In genomic region chr11:111911563-111912401, GRCh38 we compare ENCODE assay signal across 8 cellular contexts. TPM values are rescaled to one million over a fixed set of nuclear protein-coding genes. Genes with fewer than 3 reads are reported as not detected.
DNase-seq lines count a peak whose midpoint lies in the region; ATAC-seq and TF ChIP-seq lines count a peak whose summit lies in the region.

Gene CRYAB (minus strand): TSS chr11:111911770. CDS start chr11:111911724, 46 bp downstream.

- peak; percentile 81 to 98 for TF ChIP-seq EP300 in tibial nerve (IDR thresholded peaks at IDR 0.05)

- H3K9me3 Mint-ChIP-seq in activated T-helper 17 cell treated with anti-CD3 and anti-CD28 coated beads, Interleukin-2, amount 50 U/mL, for 72 hours: no peaks in the 10 kb centered on the region

- TF ChIP-seq POLR2A in tibial nerve (IDR thresholded peaks at IDR 0.05): peak; percentile 29 to 90

- H3K4me3 Mint-ChIP-seq in activated T-helper 17 cell treated with anti-CD3 and anti-CD28 coated beads, Interleukin-2, amount 50 U/mL, for 72 hours: no peak within 1 kb of the TSS

- H3K27me3 Mint-ChIP-seq in activated T-helper 17 cell treated with anti-CD3 and anti-CD28 coated beads, Interleukin-2, amount 50 U/mL, for 72 hours: peaks cover 42% of the 10 kb centered on the region

- no peaks in the 10 kb centered on the region for H3K27me3 ChIP-seq in lung (ENCODE audit: control insufficient read depth, insufficient read depth)
- no peaks in the 10 kb centered on the region for H3K27me3 ChIP-seq in tibial nerve

- DNase-seq in NCI-H460 (ENCODE audit: extremely low read depth, low read depth): peak; percentile 59
- peak; percentile 65 for DNase-seq in epidermal melanocyte (ENCODE audit: insufficient read length, low spot score)
- DNase-seq in lung (ENCODE audit: low spot score): peak; percentile 67
- DNase-seq in tibial nerve (ENCODE audit: low spot score in 2 of 2): peak; percentile 85 to 86

- peak; percentile 55 for ATAC-seq in lung (ENCODE audit: insufficient read depth, low FRiP score)
- no peak for ATAC-seq in GM21576 (IDR thresholded peaks at IDR 0.05; ENCODE audit: unreplicated experiment)
- no peak for ATAC-seq in activated T-helper 17 cell treated with anti-CD3 and anti-CD28 coated beads, Interleukin-2, amount 50 U/mL, for 72 hours (replicated peaks)
- no peak for ATAC-seq in HG02840 (IDR thresholded peaks at IDR 0.05; ENCODE audit: low FRiP score, unreplicated experiment)
- ATAC-seq in HG03025 (IDR thresholded peaks at IDR 0.05; ENCODE audit: low FRiP score, unreplicated experiment): no peak

- WGBS in lung, 2 donors: 51 to 58% methylated on average over 17 of the region's 17 CpGs
- WGBS in tibial nerve, 2 donors: 22 to 27% methylated on average over 17 of the region's 17 CpGs

- H3K36me3 ChIP-seq in lung (ENCODE audit: control insufficient read depth in 2 of 2, insufficient read depth in 2 of 2, low read length in 2 of 2) (peaks cover 0 to 6% of the 10 kb centered on the region in 2 donors), tibial nerve (peaks cover 0 to 34% (median 0%) of the 10 kb centered on the region in 3 donors)

- H3K27ac Mint-ChIP-seq in activated T-helper 17 cell treated with anti-CD3 and anti-CD28 coated beads, Interleukin-2, amount 50 U/mL, for 72 hours: no peak within 1 kb of the TSS

- H3K4me3 ChIP-seq in lung: peak within 1 kb of the TSS; percentile 41
- H3K4me3 ChIP-seq in tibial nerve: peak within 1 kb of the TSS; percentile 44 to 65 (median 57)

- TF ChIP-seq CTCF in lung (IDR thresholded peaks at IDR 0.05; ENCODE audit: control extremely low read depth, extremely low read depth) (no peak), tibial nerve (IDR thresholded peaks at IDR 0.05) (peak in 1 of 5 experiments; percentile 22)

- no peaks in the 10 kb centered on the region for H3K36me3 Mint-ChIP-seq in activated T-helper 17 cell treated with anti-CD3 and anti-CD28 coated beads, Interleukin-2, amount 50 U/mL, for 72 hours (ENCODE audit: low read depth)

- no peaks in the 10 kb centered on the region for H3K4me1 ChIP-seq in lung (ENCODE audit: control insufficient read depth in 2 of 2, insufficient read depth in 2 of 2, low read length in 2 of 2)
- peaks cover 0 to 25% (median 3%) of the 10 kb centered on the region in 4 donors for H3K4me1 ChIP-seq in tibial nerve

- H3K27ac ChIP-seq in lung (ENCODE audit: low read depth in 1 of 2, low read length in 1 of 2) (peak within 1 kb of the TSS; percentile 86 to 97), tibial nerve (peak within 1 kb of the TSS; percentile 85 to 99 (median 94))

- no peaks in the 10 kb centered on the region for H3K9me3 ChIP-seq in lung (ENCODE audit: control insufficient read depth in 2 of 2, insufficient read depth in 1 of 2, low read length in 1 of 2)
- H3K9me3 ChIP-seq in tibial nerve: no peaks in the 10 kb centered on the region

- H3K4me1 Mint-ChIP-seq in activated T-helper 17 cell treated with anti-CD3 and anti-CD28 coated beads, Interleukin-2, amount 50 U/mL, for 72 hours: no peaks in the 10 kb centered on the region

RNA-seq across cellular contexts. Expression of gene CRYAB, which starts in this region (rescaled TPM):
- total RNA-seq in NCI-H460 (2014; rRNA removed; shearing (Covaris generic)): 10.4 and 12.4 TPM in 2 replicates
- 1.8 and 2.7 TPM in 2 replicates for polyA plus RNA-seq in NCI-H460 (2014; cell fraction: nucleus; rRNA removed)
- total RNA-seq in lung: 10 to 100 TPM; 12.0 to 60.8 TPM
- 10 to 100 TPM; 60.8 to 73.0 TPM for polyA plus RNA-seq in lung
- 100 to 1,000 TPM; 353 to 879 (median 645) TPM for total RNA-seq in tibial nerve
- total RNA-seq in activated T-helper 17 cell treated with anti-CD3 and anti-CD28 coated beads, Interleukin-2, amount 50 U/mL, for 72 hours: not detected

Comparison
In these comparisons a context has a peak if more than half of its experiments do, and no peak if none do; other contexts are left out.
1. RNA of gene CRYAB (total RNA-seq): 353 to 879 TPM in tibial nerve, 12.0 to 60.8 TPM in lung and 10.4 to 12.4 TPM in NCI-H460; not detected in activated T-helper 17 cell treated with anti-CD3 and anti-CD28 coated beads, Interleukin-2, amount 50 U/mL, for 72 hours; every median in the first group is over 10 times any median in the second.
2. RNA of gene CRYAB (total RNA-seq): 353 to 879 TPM in tibial nerve; 12.0 to 60.8 TPM in lung and 10.4 to 12.4 TPM in NCI-H460; every median in the first group is over 4 times any median in the second.
3. Peak in every context shown above with its lines, with median percentiles within 50 percentile points of each other: DNase-seq.